Comparison of ENCODE assay signal across 17 cellular contexts in the genomic region with DNA sequence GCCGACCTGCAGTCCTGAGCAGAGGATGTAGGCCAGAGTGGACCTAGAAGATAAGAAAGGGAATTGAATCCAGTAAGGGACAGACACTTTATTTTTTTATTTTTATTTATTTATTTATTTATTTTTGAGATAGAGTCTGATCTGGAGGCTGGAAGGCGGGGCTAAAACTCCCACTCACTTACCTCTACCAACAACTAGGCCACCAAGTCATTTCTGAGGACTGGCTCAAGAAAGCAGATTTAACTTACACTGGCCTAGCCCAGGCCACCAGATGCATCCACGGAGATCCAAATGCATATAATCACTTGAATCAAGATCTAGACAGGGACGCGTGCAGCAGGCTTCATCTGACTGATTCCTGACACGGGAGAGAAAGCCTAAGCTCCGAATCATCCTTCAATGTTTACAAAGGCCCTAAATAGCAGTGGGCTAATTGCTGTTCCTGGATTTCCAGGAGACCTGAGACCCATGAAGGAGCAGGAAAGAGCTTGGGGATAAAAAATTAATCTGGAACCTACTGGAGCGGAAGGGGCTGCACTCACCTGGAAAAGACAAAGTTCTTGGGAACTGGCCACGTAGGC. TPM values are rescaled to one million over a fixed set of nuclear protein-coding genes. Genes with fewer than 3 reads are reported as not detected.
A peak's percentile ranks its signal among the peaks of the same experiment; 100 is the strongest.
DNase-seq lines count a peak whose midpoint lies in the region; ATAC-seq, FAIRE-seq and TF ChIP-seq lines count a peak whose summit lies in the region.
"Had no signal": no experiment of that assay in that cellular context is flagged by ENCODE, and none has a peak within 500 bp of the region (broad histone marks: within the 10 kb centered on the region; RNA-seq: fewer than 3 reads in every experiment).

No MANE protein-coding gene starts in this region.

- no peak for TF ChIP-seq POLR2A in GM18505 (IDR thresholded peaks at IDR 0.05; ENCODE audit: borderline replicate concordance, extremely low read depth, insufficient read depth, insufficient read length)

- no peak overlapping the region for H3K27ac Mint-ChIP-seq in type B pancreatic cell

- H3K27me3 Mint-ChIP-seq in type B pancreatic cell: peaks cover 4% of the 10 kb centered on the region

- FAIRE-seq in bronchial epithelial cell (lab: Jason Lieb, UNC): peak; percentile 68

- DNase-seq in bronchial epithelial cell (ENCODE audit: low read depth) (no peak), islet precursor cell (peak; percentile 69), type B pancreatic cell (ENCODE audit: extremely low spot score, unreplicated experiment) (no peak), T-helper 2 cell (no peak)
- DNase-seq in stimulated activated naive CD4-positive, alpha-beta T cell treated with Interleukin-2 at 50 U/mL for 16 hours (lab: John Stamatoyannopoulos, UW): no peak
- DNase-seq: activated gamma-delta T cell treated with Interleukin-2 at 50 U/mL for 16 hours; BE2C; DMS 273 treated with DMSO at 0.1 percent for 48 hours; foreskin keratinocyte; left ventricle myocardium inferior; NCI-H187; NCI-H446 treated with DMSO at 0.1 percent for 48 hours; stimulated activated CD4-positive, alpha-beta T cell treated with anti-CD3 and anti-CD28 coated beads, Interleukin-4, amount 100 ng/mL, for 4 hours had no signal

- peaks cover 3% of the 10 kb centered on the region for H3K36me3 ChIP-seq in HUES6 (ENCODE audit: control insufficient read depth, insufficient read depth, low read length)
- H3K36me3 ChIP-seq in bronchial epithelial cell (ENCODE audit: control insufficient read depth, insufficient read depth, low read length): peaks cover 6% of the 10 kb centered on the region
- H3K36me3 ChIP-seq: BE2C had no signal

- no peaks in the 10 kb centered on the region for H3K4me1 Mint-ChIP-seq in type B pancreatic cell (ENCODE audit: unreplicated experiment)

- TF ChIP-seq CTCF in bronchial epithelial cell (IDR thresholded peaks at IDR 0.05; ENCODE audit: insufficient read depth, low read length, severe bottlenecking) (no peak), type B pancreatic cell (conservative IDR thresholded peaks at IDR 0.05) (no peak)

- H3K4me3 ChIP-seq in HUES6 (ENCODE audit: low read depth, low read length) (peak overlapping the region; percentile 61), bronchial epithelial cell (ENCODE audit: low read depth, low read length) (peak overlapping the region; percentile 58)

- no peak for ATAC-seq in GM18505 (IDR thresholded peaks at IDR 0.05; ENCODE audit: unreplicated experiment)

- no peak overlapping the region for H3K9ac ChIP-seq in HUES6 (ENCODE audit: low read length)

- no peak overlapping the region for H3K27ac ChIP-seq in HUES6 (ENCODE audit: low read depth, low read length)
- H3K27ac ChIP-seq: left ventricle myocardium inferior had no signal

- H3K4me3 Mint-ChIP-seq in type B pancreatic cell: peak overlapping the region; percentile 69

- H3K27me3 ChIP-seq in HUES6 (ENCODE audit: control insufficient read depth, insufficient read depth, low read length) (peaks cover 36% of the 10 kb centered on the region), bronchial epithelial cell (ENCODE audit: control insufficient read depth, insufficient read depth, low read length) (no peaks in the 10 kb centered on the region)
- H3K27me3 ChIP-seq: BE2C, foreskin keratinocyte had no signal

- no peaks in the 10 kb centered on the region for H3K9me3 Mint-ChIP-seq in type B pancreatic cell

- peaks cover 8% of the 10 kb centered on the region for H3K4me1 ChIP-seq in HUES6 (ENCODE audit: control insufficient read depth, insufficient read depth, low read length)
- H3K4me1 ChIP-seq: BE2C, foreskin keratinocyte had no signal

- no peaks in the 10 kb centered on the region for H3K9me3 ChIP-seq in HUES6 (ENCODE audit: control insufficient read depth, insufficient read depth, low read depth, low read length)
- H3K9me3 ChIP-seq: BE2C, left ventricle myocardium inferior had no signal

- peaks cover 25% of the 10 kb centered on the region for H3K36me3 Mint-ChIP-seq in type B pancreatic cell

RNA-seq across cellular contexts. Expression of gene ALOX12, which starts 1.1 kb away (rescaled TPM):
- total RNA-seq in bronchial epithelial cell (0.26 and 1.2 TPM in 2 replicates), type B pancreatic cell (ENCODE audit: low replicate concordance) (0.34 and 2.1 TPM in 2 replicates)
- total RNA-seq: left ventricle myocardium inferior, sciatic nerve, subcutaneous adipose tissue had no signal

RNA-seq across cellular contexts. Expression of gene RNASEK, which starts 17.7 kb away (rescaled TPM):
- total RNA-seq in bronchial epithelial cell (5.3 and 25.5 TPM in 2 replicates), type B pancreatic cell (ENCODE audit: low replicate concordance) (176 and 208 TPM in 2 replicates)

RNA-seq across cellular contexts. Expression of gene BCL6B, which starts 28.1 kb away (rescaled TPM):
- total RNA-seq in bronchial epithelial cell (not detected in 2 replicates), type B pancreatic cell (ENCODE audit: low replicate concordance) (not detected in 2 replicates)

RNA-seq across cellular contexts. Expression of gene SLC16A13, which starts 41.1 kb away (rescaled TPM):
- total RNA-seq in bronchial epithelial cell: 0.26 and 1.2 TPM in 2 replicates
- 13.5 and 15.5 TPM in 2 replicates for total RNA-seq in type B pancreatic cell (ENCODE audit: low replicate concordance)

RNA-seq across cellular contexts. Expression of gene SLC16A11, which starts 49.1 kb away (rescaled TPM):
- total RNA-seq in bronchial epithelial cell (0.38 TPM in 1 of 2 replicates, not detected in the other), type B pancreatic cell (ENCODE audit: low replicate concordance) (3.9 and 10.5 TPM in 2 replicates)
